8 cellular contexts compared by ENCODE assay signal in the genomic region with DNA sequence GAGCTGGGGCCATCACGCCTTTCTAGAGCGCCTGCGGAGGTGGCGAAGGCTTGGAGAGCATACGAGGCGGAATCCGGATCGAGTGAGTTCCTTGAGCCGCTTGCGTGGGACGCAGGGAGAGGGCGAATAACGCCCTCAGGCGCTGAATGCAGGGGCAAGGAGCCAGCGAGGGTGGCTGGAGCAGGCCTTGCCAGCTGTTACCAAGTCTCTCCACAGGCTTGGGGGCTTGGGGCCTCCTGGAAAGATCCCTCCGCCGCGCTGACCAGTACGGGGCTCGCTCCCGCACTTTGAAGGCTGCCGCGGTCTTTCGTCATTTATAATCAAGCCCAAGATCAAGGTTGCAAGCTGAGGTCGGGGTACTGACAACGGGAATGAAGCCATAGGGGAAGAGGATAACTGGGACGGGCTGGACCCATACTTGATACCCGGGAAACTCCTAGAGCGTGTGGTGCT.
DNase-seq lines count a peak whose midpoint lies in the region.

No MANE protein-coding gene starts in this region.

- H3K79me2 ChIP-seq in ACC112 (ENCODE audit: control insufficient read depth, insufficient read depth, low read length, unreplicated experiment): peaks cover 19% of the 10 kb centered on the region

- H3K4me3 ChIP-seq in ACC112 (ENCODE audit: low read depth, low read length): peak overlapping the region; percentile 81
- peak overlapping the region; percentile 44 to 58 for H3K4me3 ChIP-seq in mucosa of rectum (ENCODE audit: low read length in 2 of 2)

- peaks cover 22% of the 10 kb centered on the region for H3K4me1 ChIP-seq in ACC112 (ENCODE audit: control insufficient read depth, insufficient read depth, low read length, unreplicated experiment)
- H3K4me1 ChIP-seq in mucosa of rectum (ENCODE audit: control insufficient read depth in 2 of 2, insufficient read depth in 2 of 2, low read length in 2 of 2): peaks cover 0 to 4% of the 10 kb centered on the region in 2 donors

- H3K9ac ChIP-seq in mucosa of rectum (ENCODE audit: low read depth in 1 of 2, low read length in 2 of 2): peak overlapping the region in 1 of 2 donors; percentile 31

- no peaks in the 10 kb centered on the region for H3K36me3 ChIP-seq in ACC112 (ENCODE audit: insufficient read depth, low read length)
- H3K36me3 ChIP-seq in mucosa of rectum (ENCODE audit: control insufficient read depth in 2 of 2, insufficient read depth in 2 of 2, low read length in 2 of 2): no peaks in the 10 kb centered on the region

- peak overlapping the region; percentile 61 for H3K27ac ChIP-seq in ACC112 (ENCODE audit: low read depth, low read length)
- H3K27ac ChIP-seq in epithelial cell of prostate: peak overlapping the region; percentile 94
- peak overlapping the region; percentile 43 to 46 for H3K27ac ChIP-seq in mucosa of rectum (ENCODE audit: low read depth in 2 of 2, low read length in 2 of 2)

- H2AFZ ChIP-seq in ACC112 (ENCODE audit: low read length, unreplicated experiment): peak overlapping the region; percentile 89

- H3K9me3 ChIP-seq in mucosa of rectum (ENCODE audit: control insufficient read depth in 2 of 2, low read length in 2 of 2): no peaks in the 10 kb centered on the region

- peak; percentile 79 for DNase-seq in NCI-H226
- no peak for DNase-seq in epithelial cell of prostate (ENCODE audit: low read depth, low spot score)
- DNase-seq in hepatic stellate cell (ENCODE audit: low spot score): no peak
- DNase-seq in NCI-H774 (lab: John Stamatoyannopoulos, UW): no peak
- no peak for DNase-seq in stimulated activated CD4-positive, alpha-beta T cell treated with anti-CD3 and anti-CD28 coated beads, Interleukin-4, amount 100 ng/mL, for 4 hours
- no peak for DNase-seq in NCI-H187 (lab: John Stamatoyannopoulos, UW)

- H3K27me3 ChIP-seq in ACC112 (ENCODE audit: insufficient read depth, low read length) (no peaks in the 10 kb centered on the region), mucosa of rectum (ENCODE audit: control insufficient read depth in 2 of 2, insufficient read depth in 2 of 2, low read length in 2 of 2) (peaks cover 8 to 27% of the 10 kb centered on the region in 2 donors)
